Comparison of ENCODE assay signal across 13 cellular contexts in the genomic region with DNA sequence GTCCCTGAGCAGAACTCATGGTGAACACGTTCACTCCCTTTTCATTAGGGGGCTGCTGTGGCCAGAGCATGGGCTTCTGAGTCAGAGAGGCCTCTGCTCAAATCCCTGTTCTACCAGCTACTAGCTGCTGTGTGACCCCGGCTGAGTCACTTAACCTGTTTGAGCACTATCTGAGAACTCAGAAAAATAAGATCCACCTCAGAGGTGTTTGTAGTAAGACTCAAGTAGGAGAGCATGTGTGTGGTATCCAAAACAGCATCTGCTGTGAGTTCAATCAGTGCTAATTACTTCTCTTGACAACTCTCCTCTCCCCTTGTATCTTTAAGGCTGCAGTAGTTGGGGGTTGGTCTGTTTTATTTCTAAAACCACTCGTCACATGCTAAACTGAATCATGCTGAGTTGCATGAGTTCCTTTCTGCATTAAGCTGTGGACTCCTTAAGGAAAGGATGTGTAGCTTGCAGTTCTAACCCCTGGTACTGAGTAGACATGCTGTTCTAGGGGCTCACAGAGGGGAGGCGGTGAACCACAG. TPM values are rescaled to one million over a fixed set of nuclear protein-coding genes. Genes with fewer than 3 reads are reported as not detected.
A peak's percentile ranks its signal among the peaks of the same experiment; 100 is the strongest.
DNase-seq lines count a peak whose midpoint lies in the region; ATAC-seq and TF ChIP-seq lines count a peak whose summit lies in the region.
"Had no signal": no experiment of that assay in that cellular context is flagged by ENCODE, and none has a peak within 500 bp of the region (broad histone marks: within the 10 kb centered on the region; RNA-seq: fewer than 3 reads in every experiment).

No MANE protein-coding gene starts in this region.

- no peak for TF ChIP-seq POLR2A in breast epithelium (IDR thresholded peaks at IDR 0.05)

- H3K4me3 ChIP-seq in breast epithelium: no peak overlapping the region
- H3K4me3 ChIP-seq in foreskin fibroblast (ENCODE audit: low read depth in 1 of 2, low read length in 2 of 2): no peak overlapping the region
- H3K4me3 ChIP-seq: thyroid gland had no signal

- H3K4me1 ChIP-seq in breast epithelium: no peaks in the 10 kb centered on the region

- DNase-seq in MCF 10A (ENCODE audit: unreplicated experiment) (peak; percentile 50), breast epithelium (ENCODE audit: low spot score in 2 of 2) (no peak), foreskin fibroblast (peak; percentile 93 to 95), NCI-H146 (lab: John Stamatoyannopoulos, UW) (no peak), NCI-H1417 treated with DMSO at 0.1 percent for 48 hours (lab: John Stamatoyannopoulos, UW) (no peak)
- no peak for DNase-seq in activated CD4-positive, alpha-beta memory T cell treated with anti-CD3 and anti-CD28 coated beads for 36 hours
- DNase-seq: activated CD8-positive, alpha-beta memory T cell treated with anti-CD3 and anti-CD28 coated beads, Interleukin-2, amount 10 ng/mL, durations not matched to agents 7 days and 5 days; AML-193; NCI-H2081 treated with DMSO at 0.1 percent for 48 hours; thyroid gland had no signal

- no peak overlapping the region for H3K27ac Mint-ChIP-seq in MCF 10A (ENCODE audit: low read depth, unreplicated experiment)
- no peak overlapping the region for H3K27ac Mint-ChIP-seq in activated CD4-positive, alpha-beta memory T cell treated with anti-CD3 and anti-CD28 coated beads for 36 hours
- H3K27ac Mint-ChIP-seq: activated CD8-positive, alpha-beta memory T cell treated with anti-CD3 and anti-CD28 coated beads, Interleukin-2, amount 10 ng/mL, durations not matched to agents 7 days and 5 days had no signal

- intact Hi-C loops in MCF 10A (cut with micrococcal nuclease): no loop called here
- intact Hi-C loops in breast epithelium (cut with DNase I; ENCODE audit: low total_unique reads): no loop called here
- intact Hi-C loops in activated CD4-positive, alpha-beta memory T cell treated with anti-CD3 and anti-CD28 coated beads for 36 hours (cut with micrococcal nuclease): no loop called here

- peaks cover 4% of the 10 kb centered on the region for H3K9me3 Mint-ChIP-seq in MCF 10A (ENCODE audit: unreplicated experiment)
- H3K9me3 Mint-ChIP-seq in activated CD4-positive, alpha-beta memory T cell treated with anti-CD3 and anti-CD28 coated beads for 36 hours: peaks cover 27% of the 10 kb centered on the region

- H3K9me3 ChIP-seq in breast epithelium: no peaks in the 10 kb centered on the region
- H3K9me3 ChIP-seq: thyroid gland had no signal

- no TSS peak for BruUV-seq in MCF 10A (replicated peaks; lab: Mats Ljungman, UMichigan)

- H3K36me3 Mint-ChIP-seq in MCF 10A (ENCODE audit: insufficient read depth, unreplicated experiment): no peaks in the 10 kb centered on the region
- H3K36me3 Mint-ChIP-seq in activated CD4-positive, alpha-beta memory T cell treated with anti-CD3 and anti-CD28 coated beads for 36 hours: peaks cover 15% of the 10 kb centered on the region

- peaks cover 34% of the 10 kb centered on the region for H3K4me1 Mint-ChIP-seq in MCF 10A (ENCODE audit: insufficient read depth, unreplicated experiment)
- no peaks in the 10 kb centered on the region for H3K4me1 Mint-ChIP-seq in activated CD4-positive, alpha-beta memory T cell treated with anti-CD3 and anti-CD28 coated beads for 36 hours (ENCODE audit: low read depth)
- H3K4me1 Mint-ChIP-seq: activated CD8-positive, alpha-beta memory T cell treated with anti-CD3 and anti-CD28 coated beads, Interleukin-2, amount 10 ng/mL, durations not matched to agents 7 days and 5 days; central memory CD8-positive, alpha-beta T cell had no signal

- no peaks in the 10 kb centered on the region for H3K36me3 ChIP-seq in breast epithelium
- H3K36me3 ChIP-seq: thyroid gland had no signal

- H3K4me3 Mint-ChIP-seq in MCF 10A (ENCODE audit: unreplicated experiment): no peak overlapping the region
- H3K4me3 Mint-ChIP-seq in activated CD4-positive, alpha-beta memory T cell treated with anti-CD3 and anti-CD28 coated beads for 36 hours: no peak overlapping the region
- H3K4me3 Mint-ChIP-seq: activated CD8-positive, alpha-beta memory T cell treated with anti-CD3 and anti-CD28 coated beads, Interleukin-2, amount 10 ng/mL, durations not matched to agents 7 days and 5 days; central memory CD8-positive, alpha-beta T cell had no signal

- no peak for ATAC-seq in GM19467 (IDR thresholded peaks at IDR 0.05; ENCODE audit: unreplicated experiment)
- ATAC-seq: activated CD8-positive, alpha-beta memory T cell treated with anti-CD3 and anti-CD28 coated beads, Interleukin-2, amount 10 ng/mL, durations not matched to agents 7 days and 5 days had no signal

- TF ChIP-seq CTCF in MCF 10A (IDR thresholded peaks at IDR 0.05; ENCODE audit: unreplicated experiment): no peak
- no peak for TF ChIP-seq CTCF in breast epithelium (IDR thresholded peaks at IDR 0.05)
- TF ChIP-seq CTCF in VCaP (conservative IDR thresholded peaks at IDR 0.05): no peak
- TF ChIP-seq CTCF in foreskin fibroblast (IDR thresholded peaks at IDR 0.05; ENCODE audit: low read depth, low read length): no peak

- CTCF ChIA-PET in MCF 10A (lab: Yijun Ruan, JAX): no interaction called here
- CTCF ChIA-PET in activated CD4-positive, alpha-beta memory T cell treated with anti-CD3 and anti-CD28 coated beads for 36 hours (lab: Charles Lee): no interaction called here

- no peaks in the 10 kb centered on the region for H3K27me3 Mint-ChIP-seq in MCF 10A (ENCODE audit: insufficient read depth, unreplicated experiment)
- no peaks in the 10 kb centered on the region for H3K27me3 Mint-ChIP-seq in activated CD4-positive, alpha-beta memory T cell treated with anti-CD3 and anti-CD28 coated beads for 36 hours
- H3K27me3 Mint-ChIP-seq: central memory CD8-positive, alpha-beta T cell had no signal

- H3K27ac ChIP-seq in breast epithelium: no peak overlapping the region
- peak overlapping the region; percentile 11; the same call in 1 of the 2 replicates for H3K27ac ChIP-seq in VCaP
- H3K27ac ChIP-seq: thyroid gland had no signal

- no peaks in the 10 kb centered on the region for H3K27me3 ChIP-seq in breast epithelium
- H3K27me3 ChIP-seq: thyroid gland had no signal

- POLR2A ChIA-PET in MCF 10A (lab: Yijun Ruan, JAX): interaction anchor here (0.6 to 0.9 kb wide), 3 partner anchors 105 to 251 kb away, joined by 3 read pairs; no protein-coding TSS in a partner anchor
- POLR2A ChIA-PET in activated CD4-positive, alpha-beta memory T cell treated with anti-CD3 and anti-CD28 coated beads for 36 hours (lab: Charles Lee): no interaction called here

RNA-seq across cellular contexts. Expression of a gene that starts 39.7 kb away (rescaled TPM):
- total RNA-seq in MCF 10A (2022) (60.6 and 71.5 TPM in 2 replicates), breast epithelium (100 to 1,000 TPM; 119 to 880 (median 379) TPM)
- total RNA-seq in activated CD4-positive, alpha-beta memory T cell treated with anti-CD3 and anti-CD28 coated beads for 36 hours: 10 to 100 TPM; 12.5 to 13.2 TPM

Comparison
In these comparisons a context has a peak if more than half of its experiments do, and no peak if none do; other contexts are left out.
1. DNase-seq: peak in MCF 10A (single experiment) and foreskin fibroblast (2 of 2); none in breast epithelium (0 of 2), NCI-H146 (single experiment), activated CD4-positive, alpha-beta memory T cell treated with anti-CD3 and anti-CD28 coated beads for 36 hours (single experiment) and NCI-H1417 treated with DMSO at 0.1 percent for 48 hours (single experiment).